Comparison of ENCODE assay signal across 20 cellular contexts in genomic region chr10:29656451-29656992, GRCh38. TPM values are rescaled to one million over a fixed set of nuclear protein-coding genes. Genes with fewer than 3 reads are reported as not detected.
DNase-seq lines count a peak whose midpoint lies in the region; ATAC-seq and TF ChIP-seq lines count a peak whose summit lies in the region.
"Had no signal": no experiment of that assay in that cellular context is flagged by ENCODE, and none has a peak within 500 bp of the region (broad histone marks: within the 10 kb centered on the region; RNA-seq: fewer than 3 reads in every experiment).

No MANE protein-coding gene starts in this region.

- peaks cover 9 to 16% (median 12%) of the 10 kb centered on the region in 3 donors for H3K27me3 Mint-ChIP-seq in immature natural killer cell (ENCODE audit: low read depth in 3 of 3)
- no peaks in the 10 kb centered on the region for H3K27me3 Mint-ChIP-seq in type B pancreatic cell

- no peak overlapping the region for H3K4me3 ChIP-seq in Panc1 (ENCODE audit: low read depth in 2 of 2, low read length in 2 of 2)
- no peak overlapping the region for H3K4me3 ChIP-seq in SJCRH30
- H3K4me3 ChIP-seq: GM23338 had no signal

- peaks cover 0 to 2% (median under 1%) of the 10 kb centered on the region in 6 donors for H3K9me3 Mint-ChIP-seq in immature natural killer cell
- peaks cover 23% of the 10 kb centered on the region for H3K9me3 Mint-ChIP-seq in type B pancreatic cell

- H3K27ac Mint-ChIP-seq in immature natural killer cell: peak overlapping the region in 4 of 6 donors; percentile 53 to 95 (median 63)
- peak overlapping the region; percentile 65 for H3K27ac Mint-ChIP-seq in type B pancreatic cell
- H3K27ac Mint-ChIP-seq: CD4-positive, CD25-positive, alpha-beta regulatory T cell; GM23338 had no signal

- ATAC-seq in Panc1 (no peak), GM21390 (IDR thresholded peaks at IDR 0.05; ENCODE audit: unreplicated experiment) (no peak)
- ATAC-seq: GM23338 had no signal

- DNase-seq in Panc1 (ENCODE audit: low read depth, low spot score) (no peak), dermis blood vessel endothelial cell (peak; percentile 70), immature natural killer cell (no peak), type B pancreatic cell (ENCODE audit: extremely low spot score, unreplicated experiment) (no peak), germinal center (ENCODE audit: low spot score) (no peak), NCI-H446 treated with DMSO at 0.1 percent for 48 hours (lab: John Stamatoyannopoulos, UW) (no peak), SJCRH30 (no peak)
- DNase-seq: ACHN; BE2C; C1 segment of cervical spinal cord; CD4-positive, CD25-positive, alpha-beta regulatory T cell; CD8-positive, alpha-beta memory T cell; COR-L47; DMS 273 treated with DMSO at 0.1 percent for 48 hours; DMS53; DND-41; EL; HCEC 1CT had no signal

- H3K4me3 Mint-ChIP-seq in immature natural killer cell (peak overlapping the region in 3 of 5 donors; percentile 5 to 92 (median 21)), type B pancreatic cell (no peak overlapping the region)
- H3K4me3 Mint-ChIP-seq: GM23338 had no signal

- H3K27me3 ChIP-seq in Panc1 (ENCODE audit: control insufficient read depth, insufficient read depth, low read length): no peaks in the 10 kb centered on the region
- no peaks in the 10 kb centered on the region for H3K27me3 ChIP-seq in SJCRH30
- H3K27me3 ChIP-seq: BE2C had no signal

- TF ChIP-seq CTCF in Panc1 (IDR thresholded peaks at IDR 0.05): no peak
- TF ChIP-seq CTCF in type B pancreatic cell (conservative IDR thresholded peaks at IDR 0.05): no peak

- H3K9me3 ChIP-seq in Panc1 (ENCODE audit: control insufficient read depth, insufficient read depth, low read depth, low read length) (peaks cover 12% of the 10 kb centered on the region; the same call in 1 of the 2 replicates), SJCRH30 (replicated peaks) (no peaks in the 10 kb centered on the region)
- H3K9me3 ChIP-seq: BE2C had no signal

- CTCF ChIA-PET in Panc1 (lab: Charles Lee): no interaction called here

- H3K4me1 ChIP-seq in Panc1 (ENCODE audit: control insufficient read depth, insufficient read depth, low read length) (peaks cover 16% of the 10 kb centered on the region), SJCRH30 (peaks cover 35% of the 10 kb centered on the region)
- H3K4me1 ChIP-seq: BE2C had no signal

- H3K4me1 Mint-ChIP-seq in immature natural killer cell (peaks cover 47 to 48% of the 10 kb centered on the region in 2 donors), type B pancreatic cell (ENCODE audit: unreplicated experiment) (peaks cover 39% of the 10 kb centered on the region)

- intact Hi-C loops in Panc1 (cut with micrococcal nuclease; ENCODE audit: unreplicated experiment): no loop called here

- in situ Hi-C loops in Panc1 (cut with HindIII; ENCODE audit: low pct_unique_long_range_greater_than_20kb, low sequenced_read_pairs): no loop called here

- H3K36me3 ChIP-seq in Panc1 (ENCODE audit: control insufficient read depth, insufficient read depth, low read length) (no peaks in the 10 kb centered on the region), SJCRH30 (no peaks in the 10 kb centered on the region)

- POLR2A ChIA-PET in Panc1 (lab: Charles Lee): no interaction called here

- TSS peak; percentile 15 for BruUV-seq in Panc1 (replicated peaks; lab: Mats Ljungman, UMichigan)

- no peak overlapping the region for H3K27ac ChIP-seq in Panc1 (ENCODE audit: low read length)
- no peak overlapping the region for H3K27ac ChIP-seq in SJCRH30

- H3K36me3 Mint-ChIP-seq in immature natural killer cell (peaks cover 7 to 16% (median 10%) of the 10 kb centered on the region in 3 donors), type B pancreatic cell (peaks cover 67% of the 10 kb centered on the region)

RNA-seq across cellular contexts. Expression of gene SVIL, which starts 21.8 kb away (rescaled TPM):
- 72.8 TPM for total RNA-seq in Panc1 (2021; ENCODE audit: unreplicated experiment)
- 64.8 TPM for polyA plus RNA-seq in Panc1 (2012; ENCODE audit: insufficient read length)
- 80.8 and 98.9 TPM in 2 replicates for total RNA-seq in dermis blood vessel endothelial cell
- 10 to 100 TPM in 1 of 3 donors, 1 to 10 TPM in 1, under 1 TPM in 1; 0.16 to 16.3 (median 2.6) TPM for polyA plus RNA-seq in immature natural killer cell
- total RNA-seq in type B pancreatic cell (ENCODE audit: low replicate concordance): 171 and 195 TPM in 2 replicates
- total RNA-seq in SJCRH30 (2014; rRNA removed; shearing (Covaris generic)): 42.5 and 65.0 TPM in 2 replicates
